Comparison of ENCODE assay signal across 1 cellular context in genomic region chr10:130110236-130111114, GRCh38.
TF ChIP-seq lines count a peak whose summit lies in the region.

Gene C10orf143 (minus strand): TSS chr10:130110830. CDS start chr10:130110772, 58 bp downstream.

TF ChIP-seq in HepG2, 621 proteins besides CTCF, POLR2A, EP300 and RAD21 (continued from another document and continues in another):
- TF ChIP-seq ZHX2 (IDR thresholded peaks at IDR 0.05; ENCODE audit: low read depth), result 0 out of 2 replicates have a peak, but pooled peaks have one; percentile 6
- no peak for TF ChIP-seq ZHX2 (CRISPR knock-in tag; IDR thresholded peaks at IDR 0.05; ENCODE audit: borderline replicate concordance)
- peak; percentile 35; the same call in 1 of the 2 replicates for TF ChIP-seq ZNF574 (CRISPR knock-in tag; IDR thresholded peaks at IDR 0.05)
- no peak for TF ChIP-seq MIER2 (CRISPR knock-in tag; IDR thresholded peaks at IDR 0.05)
- no peak for TF ChIP-seq ONECUT2 (CRISPR knock-in tag; IDR thresholded peaks at IDR 0.05)
- TF ChIP-seq KLF16 (CRISPR knock-in tag; IDR thresholded peaks at IDR 0.05), result peak in 1 of 2 experiments; percentile 62; a peak in 1 of 4 replicates
- TF ChIP-seq IRF1 (CRISPR knock-in tag; IDR thresholded peaks at IDR 0.05; ENCODE audit: low read depth), result no peak
- peak; percentile 79 for TF ChIP-seq PHF20 (CRISPR knock-in tag; IDR thresholded peaks at IDR 0.05)
- peak; percentile 96 for TF ChIP-seq ZNF547 (CRISPR knock-in tag; IDR thresholded peaks at IDR 0.05)
- no peak; the same call in 1 of the 2 replicates for TF ChIP-seq NCOA1 (CRISPR knock-in tag; IDR thresholded peaks at IDR 0.05)
- peak; percentile 74; the same call in 1 of the 2 replicates for TF ChIP-seq ZNF503 (CRISPR knock-in tag; IDR thresholded peaks at IDR 0.05)
- peak; percentile 4 for TF ChIP-seq TBL1XR1 (IDR thresholded peaks at IDR 0.05; ENCODE audit: borderline replicate concordance, low read length, partially characterized antibody)
- TF ChIP-seq SRSF4 (IDR thresholded peaks at IDR 0.05; ENCODE audit: low read depth, low read length, poor library complexity, severe bottlenecking), result no peak
- no peak for TF ChIP-seq ZNF18 (CRISPR knock-in tag; IDR thresholded peaks at IDR 0.05; ENCODE audit: insufficient replicate concordance)
- TF ChIP-seq ZUFSP (CRISPR knock-in tag; IDR thresholded peaks at IDR 0.05; ENCODE audit: borderline replicate concordance), result no peak
- TF ChIP-seq ZBTB14 (CRISPR knock-in tag; IDR thresholded peaks at IDR 0.05), result no peak
- TF ChIP-seq NFRKB (IDR thresholded peaks at IDR 0.05), result no peak
- TF ChIP-seq ARID3A (IDR thresholded peaks at IDR 0.05; ENCODE audit: low read depth, low read length), result no peak
- TF ChIP-seq ZMYM2 (CRISPR knock-in tag; IDR thresholded peaks at IDR 0.05), result 0 out of 2 replicates have a peak, but pooled peaks have one; percentile 22
- TF ChIP-seq ZNF740 (CRISPR knock-in tag; IDR thresholded peaks at IDR 0.05), result no peak
- TF ChIP-seq CEBPZ (IDR thresholded peaks at IDR 0.05; ENCODE audit: low read length), result no peak
- TF ChIP-seq RFXANK (CRISPR knock-in tag; IDR thresholded peaks at IDR 0.05), result no peak
- no peak for TF ChIP-seq GRHL1 (CRISPR knock-in tag; conservative IDR thresholded peaks at IDR 0.05)
- peak; percentile 47; the same call in 1 of the 2 replicates for TF ChIP-seq RFXAP (CRISPR knock-in tag; IDR thresholded peaks at IDR 0.05; ENCODE audit: borderline replicate concordance)
- TF ChIP-seq ZNF510 (CRISPR knock-in tag; IDR thresholded peaks at IDR 0.05; ENCODE audit: low read depth), result 0 out of 2 replicates have a peak, but pooled peaks have one; percentile 42
- TF ChIP-seq RBM39 (IDR thresholded peaks at IDR 0.05; ENCODE audit: low read depth, low read length, poor library complexity, severe bottlenecking), result peak; percentile 83
- no peak for TF ChIP-seq JUNB (CRISPR knock-in tag; IDR thresholded peaks at IDR 0.05; ENCODE audit: borderline replicate concordance)
- TF ChIP-seq ZIK1 (CRISPR knock-in tag; IDR thresholded peaks at IDR 0.05; ENCODE audit: borderline replicate concordance, low read depth), result no peak; the same call in 1 of the 2 replicates
